10 cellular contexts compared by ENCODE assay signal in genomic region chr6:3414704-3415453, GRCh38. TPM values are rescaled to one million over a fixed set of nuclear protein-coding genes. Genes with fewer than 3 reads are reported as not detected.
DNase-seq lines count a peak whose midpoint lies in the region; ATAC-seq, FAIRE-seq and TF ChIP-seq lines count a peak whose summit lies in the region.
"Had no signal": no experiment of that assay in that cellular context is flagged by ENCODE, and none has a peak within 500 bp of the region (broad histone marks: within the 10 kb centered on the region; RNA-seq: fewer than 3 reads in every experiment).

No MANE protein-coding gene starts in this region.

- H3K27ac ChIP-seq in K562 (ENCODE audit: extremely low read depth, low read depth, low read length) (no peak overlapping the region), trophoblast cell (ENCODE audit: low read depth, low read length) (no peak overlapping the region)
- H3K27ac ChIP-seq: esophagus muscularis mucosa had no signal

- H3K9ac ChIP-seq in K562 (ENCODE audit: insufficient read depth in 1 of 2, low read depth in 2 of 2, low read length in 2 of 2) (no peak overlapping the region), trophoblast cell (ENCODE audit: low read length) (no peak overlapping the region)

- no peak for TF ChIP-seq CTCF in K562 (IDR thresholded peaks at IDR 0.05 in 2 of 3, conservative IDR thresholded peaks at IDR 0.05 in 1 of 3; ENCODE audit: insufficient read depth in 2 of 3, low read depth in 1 of 3, low read length in 3 of 3)

- H3K79me2 ChIP-seq in K562 (ENCODE audit: control insufficient read depth, insufficient read depth, low read length): no peaks in the 10 kb centered on the region
- no peaks in the 10 kb centered on the region for H3K79me2 ChIP-seq in trophoblast cell (ENCODE audit: control insufficient read depth, insufficient read depth, low read length, poor library complexity)

- H4K20me1 ChIP-seq in K562 (replicated peaks; ENCODE audit: control insufficient read depth, insufficient read depth, low read length): no peaks in the 10 kb centered on the region

- no peak for TF ChIP-seq EP300 in K562 (IDR thresholded peaks at IDR 0.05; ENCODE audit: low read length)

- no peak overlapping the region for H3K4ac ChIP-seq in trophoblast cell (ENCODE audit: low read depth, low read length)

- in situ Hi-C loops in K562 (cut with MboI): no loop called here

- no peak overlapping the region for H2AK5ac ChIP-seq in trophoblast cell (ENCODE audit: low read length)

- WGBS in K562 (ENCODE audit: insufficient coverage, low coverage, missing lambda C conversion rate): 17% methylated on average over 12 of the region's 12 CpGs
- no CpG with 5 or more reads among the region's 12 CpGs for WGBS in trophoblast cell (ENCODE audit: extremely low coverage, insufficient coverage, insufficient read length)

- peak; percentile 90 for ATAC-seq in activated CD4-positive, alpha-beta T cell treated with anti-CD3 and anti-CD28 coated beads for 36 hours
- peak; percentile 25 for ATAC-seq in K562
- ATAC-seq: Panc1 had no signal

- intact Hi-C loops in activated CD4-positive, alpha-beta T cell treated with anti-CD3 and anti-CD28 coated beads for 36 hours (cut with DNase I, micrococcal nuclease): loop anchor here (2.0 to 5.0 kb wide), 3 partner anchors 42 to 317 kb away; partner anchors contain the start of gene SLC22A23 (in 1 of the 2)
- intact Hi-C loops in K562 (cut with micrococcal nuclease): no loop called here

- no peak overlapping the region for H2BK5ac ChIP-seq in trophoblast cell (ENCODE audit: low read depth, low read length, poor library complexity)

- no peak overlapping the region for H3K14ac ChIP-seq in trophoblast cell (ENCODE audit: low read length)

- BruUV-seq in K562 (replicated peaks; lab: Mats Ljungman, UMichigan): no TSS peak

- H2BK12ac ChIP-seq in trophoblast cell (ENCODE audit: low read length): no peak overlapping the region

- H3K18ac ChIP-seq in trophoblast cell (ENCODE audit: low read length): no peak overlapping the region

- H2BK120ac ChIP-seq in trophoblast cell (ENCODE audit: insufficient read depth, low read length, poor library complexity): no peak overlapping the region

- no peak for TF ChIP-seq POLR2A in K562 (conservative IDR thresholded peaks at IDR 0.05)

- no peak overlapping the region for H3K27ac Mint-ChIP-seq in activated CD4-positive, alpha-beta T cell treated with anti-CD3 and anti-CD28 coated beads for 36 hours

- no peak overlapping the region for H4K91ac ChIP-seq in trophoblast cell (ENCODE audit: low read depth, low read length)

- DNase-seq in activated CD4-positive, alpha-beta T cell treated with anti-CD3 and anti-CD28 coated beads for 36 hours: peak; percentile 56
- no peak for DNase-seq in activated CD4-positive, alpha-beta T cell treated with anti-CD3 and anti-CD28 coated beads for 4 hours
- DNase-seq in NCI-H2227 (lab: John Stamatoyannopoulos, UW; ENCODE audit: unreplicated experiment): peak; percentile 8
- DNase-seq in K562 (ENCODE audit: extremely low read depth in 1 of 4, low spot score in 3 of 4): peak; percentile 54 to 73 (median 70)
- DNase-seq in trophoblast cell: peak; percentile 95 to 96
- no peak for DNase-seq in NCI-H2081 (lab: John Stamatoyannopoulos, UW)
- DNase-seq in EL: no peak
- no peak for DNase-seq in effector CD8-positive, alpha-beta T cell (lab: John Stamatoyannopoulos, UW)

- peaks cover 12% of the 10 kb centered on the region for H3K4me1 Mint-ChIP-seq in activated CD4-positive, alpha-beta T cell treated with anti-CD3 and anti-CD28 coated beads for 36 hours

- no peak overlapping the region for H3K4me3 ChIP-seq in K562
- no peak overlapping the region for H3K4me3 ChIP-seq in trophoblast cell (ENCODE audit: low read depth, low read length)
- H3K4me3 ChIP-seq: esophagus muscularis mucosa had no signal

- H3K9me3 ChIP-seq in K562 (replicated peaks; ENCODE audit: control insufficient read depth, insufficient read depth, low read depth, low read length) (no peaks in the 10 kb centered on the region), trophoblast cell (ENCODE audit: insufficient read depth, low read depth, low read length) (peaks cover 4% of the 10 kb centered on the region)
- H3K9me3 ChIP-seq: esophagus muscularis mucosa had no signal

- no peak overlapping the region for H4K12ac ChIP-seq in trophoblast cell (ENCODE audit: low read depth, low read length)

- H3K4me2 ChIP-seq in K562 (ENCODE audit: insufficient read depth, low read length) (peak overlapping the region; percentile 16; the same call in 1 of the 2 replicates), trophoblast cell (ENCODE audit: low read length) (no peak overlapping the region)

- POLR2A ChIA-PET in activated CD4-positive, alpha-beta T cell treated with anti-CD3 and anti-CD28 coated beads for 36 hours (lab: Charles Lee): no interaction called here
- POLR2A ChIA-PET in K562 (lab: Yijun Ruan, JAX): interaction anchor here (0.6 to 1.1 kb wide), 5 partner anchors 12 to 89 kb away, joined by 3 to 4 read pairs (median 3); no protein-coding TSS in a partner anchor

- TF ChIP-seq RAD21 in K562 (CRISPR knock-in tag; conservative IDR thresholded peaks at IDR 0.05 in 1 of 2, IDR thresholded peaks at IDR 0.05 in 1 of 2): no peak

- H3K36me3 Mint-ChIP-seq in activated CD4-positive, alpha-beta T cell treated with anti-CD3 and anti-CD28 coated beads for 36 hours (ENCODE audit: low read depth): no peaks in the 10 kb centered on the region

- H3K4me1 ChIP-seq in K562 (replicated peaks in 1 of 2; ENCODE audit: control insufficient read depth in 2 of 2, insufficient read depth in 2 of 2, low read length in 2 of 2): peaks cover 20 to 35% of the 10 kb centered on the region in 2 experiments
- peaks cover 38 to 39% of the 10 kb centered on the region in 2 experiments for H3K4me1 ChIP-seq in trophoblast cell (ENCODE audit: control insufficient read depth in 1 of 2, insufficient read depth in 2 of 2, low read length in 2 of 2)

- H3K9me1 ChIP-seq in K562 (ENCODE audit: control insufficient read depth, insufficient read depth, low read length): no peaks in the 10 kb centered on the region

- H3K4me3 Mint-ChIP-seq in activated CD4-positive, alpha-beta T cell treated with anti-CD3 and anti-CD28 coated beads for 36 hours: no peak overlapping the region

- H3K27me3 Mint-ChIP-seq in activated CD4-positive, alpha-beta T cell treated with anti-CD3 and anti-CD28 coated beads for 36 hours: no peaks in the 10 kb centered on the region

- H3K9me3 Mint-ChIP-seq in activated CD4-positive, alpha-beta T cell treated with anti-CD3 and anti-CD28 coated beads for 36 hours (ENCODE audit: low read depth): no peaks in the 10 kb centered on the region

- H2AFZ ChIP-seq in K562 (ENCODE audit: low read depth, low read length): peak overlapping the region; percentile 6; the same call in 1 of the 2 replicates
- H2AFZ ChIP-seq in trophoblast cell (ENCODE audit: insufficient read depth, low read length, poor library complexity): no peak overlapping the region

- H3K36me3 ChIP-seq in K562 (ENCODE audit: control insufficient read depth, insufficient read depth, low read length) (no peaks in the 10 kb centered on the region; the same call in 2 of the 3 replicates), trophoblast cell (ENCODE audit: control insufficient read depth in 1 of 2, insufficient read depth in 2 of 2, low read length in 2 of 2) (peaks cover 4 to 12% of the 10 kb centered on the region in 2 experiments)

- H4K8ac ChIP-seq in trophoblast cell (ENCODE audit: low read depth, low read length): no peak overlapping the region

- H3K27me3 ChIP-seq in K562 (ENCODE audit: control insufficient read depth in 2 of 2, insufficient read depth in 2 of 2, low read length in 2 of 2): no peaks in the 10 kb centered on the region
- no peaks in the 10 kb centered on the region for H3K27me3 ChIP-seq in trophoblast cell (ENCODE audit: insufficient read depth, low read length)
- H3K27me3 ChIP-seq: esophagus muscularis mucosa had no signal

- FAIRE-seq in K562 (lab: Jason Lieb, UNC): peak; percentile 15

- CTCF ChIA-PET in activated CD4-positive, alpha-beta T cell treated with anti-CD3 and anti-CD28 coated beads for 36 hours (lab: Charles Lee): interaction anchor here (0.6 to 1.2 kb wide), 4 partner anchors 37 to 316 kb away, joined by 3 to 4 read pairs (median 4); no protein-coding TSS in a partner anchor
- CTCF ChIA-PET in K562 (lab: Yijun Ruan, JAX; ENCODE audit: low intra/inter-chr PET ratio): interaction anchor here (0.6 kb wide), 1 partner anchor 792 kb away, joined by 3 read pairs; no protein-coding TSS in a partner anchor

- H3K23ac ChIP-seq in trophoblast cell (ENCODE audit: low read length): no peak overlapping the region

- H3K79me1 ChIP-seq in trophoblast cell (ENCODE audit: low read length): peaks cover 8% of the 10 kb centered on the region

TF ChIP-seq in K562, 482 proteins besides CTCF, POLR2A, EP300 and RAD21 (continues in another document):
- TF ChIP-seq MYC (IDR thresholded peaks at IDR 0.05; ENCODE audit: low read depth, low read length): peak; percentile 63; the same call in 1 of the 2 replicates
- no peak for TF ChIP-seq MYC (CRISPR knock-in tag; IDR thresholded peaks at IDR 0.05; ENCODE audit: borderline replicate concordance, low read depth)
- no peak for TF ChIP-seq SMAD3 (CRISPR knock-in tag; conservative IDR thresholded peaks at IDR 0.05)
- no peak for TF ChIP-seq TEAD4 (IDR thresholded peaks at IDR 0.05; ENCODE audit: low read length)
- TF ChIP-seq TEAD4 (CRISPR knock-in tag; IDR thresholded peaks at IDR 0.05; ENCODE audit: borderline replicate concordance): no peak

RNA-seq across cellular contexts. Expression of gene SLC22A23, which starts 42.0 kb away (rescaled TPM):
- total RNA-seq in activated CD4-positive, alpha-beta T cell treated with anti-CD3 and anti-CD28 coated beads for 36 hours: under 1 TPM; 0.37 to 0.39 TPM
- total RNA-seq in K562 (2011; cell fraction: chromatin; rRNA removed; ENCODE audit: low replicate concordance): 37.5 and 58.5 TPM in 2 replicates
- 38.7 and 44.9 TPM in 2 replicates for total RNA-seq in K562 (2011; cell fraction: nucleolus; rRNA removed)
- total RNA-seq in K562 (2011; cell fraction: nucleoplasm; rRNA removed): 41.6 and 49.3 TPM in 2 replicates
- total RNA-seq in K562 (2014; rRNA removed): 4.0 TPM in 2 replicates
- total RNA-seq in K562 (2014; rRNA removed; fragmentation: Illumina TruSeq; extraction: Trizol): 1.6 and 1.9 TPM in 2 replicates
- total RNA-seq in K562 (2015; rRNA removed; fragmentation: Illumina TruSeq; extraction: Trizol): 1.1 and 1.2 TPM in 2 replicates
- 7.3 and 8.7 TPM in 2 replicates for total RNA-seq in K562 (2021)
- polyA plus RNA-seq in K562 (2011; rRNA removed): 2.1 and 3.2 TPM in 2 replicates
- 3.3 and 3.5 TPM in 2 replicates for polyA plus RNA-seq in K562 (2011; cell fraction: cytosol; rRNA removed)
- 7.3 and 12.9 TPM in 2 replicates for polyA plus RNA-seq in K562 (2011; cell fraction: nucleus; rRNA removed)
- polyA plus RNA-seq in K562 (2012): 3.6 and 8.0 TPM in 2 replicates
- 4.1 and 5.4 TPM in 2 replicates for polyA plus RNA-seq in K562 (2014; fragmentation: Illumina TruSeq; extraction: Trizol)
- polyA plus RNA-seq in K562 (2014; fragmentation: Nextera tagmentation; extraction: Ambion mirVana): under 1 TPM; 0.30 to 0.32 TPM
- 2.5 and 4.7 TPM in 2 replicates for polyA plus RNA-seq in K562 (2014; rRNA removed)
- 6.7 and 10.2 TPM in 2 replicates for polyA minus RNA-seq in K562 (2011; rRNA and poly(A)+ RNA removed)
- 5.6 and 7.4 TPM in 2 replicates for polyA minus RNA-seq in K562 (2011; cell fraction: cytosol; rRNA and poly(A)+ RNA removed)
- polyA minus RNA-seq in K562 (2011; cell fraction: nucleus; rRNA and poly(A)+ RNA removed): 13.2 and 15.6 TPM in 2 replicates
- 29.8 and 31.6 TPM in 2 replicates for polyA plus RNA-seq in trophoblast cell (2013)

Comparison
In these comparisons a context has a peak if more than half of its experiments do, and no peak if none do; other contexts are left out.
1. DNase-seq: peak in activated CD4-positive, alpha-beta T cell treated with anti-CD3 and anti-CD28 coated beads for 36 hours (single experiment), NCI-H2227 (single experiment), K562 (4 of 4) and trophoblast cell (2 of 2); none in activated CD4-positive, alpha-beta T cell treated with anti-CD3 and anti-CD28 coated beads for 4 hours (0 of 2), NCI-H2081 (0 of 2), EL (single experiment) and effector CD8-positive, alpha-beta T cell (single experiment).